In the genomic region with DNA sequence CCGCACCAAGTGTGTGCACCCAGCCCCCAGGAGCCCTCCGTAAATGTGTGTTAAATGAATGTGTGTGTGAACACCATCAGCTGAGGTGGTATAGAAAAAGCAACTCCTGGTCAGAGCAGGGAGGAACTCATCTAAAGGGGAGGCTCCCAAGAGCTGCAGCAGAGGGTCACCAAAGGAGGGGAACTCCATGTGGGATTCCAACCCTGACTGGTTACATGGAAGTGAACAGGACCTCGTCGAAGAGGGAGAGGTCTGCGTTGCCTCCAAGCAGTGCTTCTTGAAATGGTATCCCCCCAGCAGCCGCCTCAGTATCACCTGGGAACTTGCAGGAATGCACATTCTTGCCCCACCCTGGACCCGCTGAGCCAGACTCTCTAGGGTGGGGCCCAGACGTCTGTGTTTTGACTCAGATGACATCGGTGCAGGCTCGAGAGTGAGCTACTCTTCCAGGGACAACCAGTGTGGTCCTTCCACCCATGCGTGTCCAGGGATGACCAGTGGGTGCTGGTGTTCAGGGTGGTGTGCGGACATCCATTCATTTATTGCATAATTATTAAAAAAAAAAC, we compare ENCODE assay signal across 17 cellular contexts.
"Had no signal": no experiment of that assay in that cellular context is flagged by ENCODE, and none has a peak within 500 bp of the region (broad histone marks: within the 10 kb centered on the region; RNA-seq: fewer than 3 reads in every experiment).

No MANE protein-coding gene starts in this region.

- H3K27me3 Mint-ChIP-seq: activated CD4-positive, alpha-beta memory T cell treated with anti-CD3 and anti-CD28 coated beads, Interleukin-2, amount 10 ng/mL, durations not matched to agents 7 days and 5 days; activated CD4-positive, alpha-beta T cell treated with anti-CD3 and anti-CD28 coated beads for 36 hours; naive thymus-derived CD4-positive, alpha-beta T cell; T-cell had no signal

- H3K4me3 Mint-ChIP-seq: activated CD4-positive, alpha-beta memory T cell treated with anti-CD3 and anti-CD28 coated beads, Interleukin-2, amount 10 ng/mL, durations not matched to agents 7 days and 5 days; activated CD4-positive, alpha-beta T cell treated with anti-CD3 and anti-CD28 coated beads for 36 hours; activated naive CD8-positive, alpha-beta T cell treated with anti-CD3 and anti-CD28 coated beads, Interleukin-2, amount 50 U/mL, for 24 hours; activated T-cell treated with anti-CD3 and anti-CD28 coated beads, Interleukin-2, amount 50 U/mL, for 72 hours; naive thymus-derived CD4-positive, alpha-beta T cell; T-cell had no signal

- H3K36me3 ChIP-seq: ascending aorta, heart left ventricle, right lobe of liver, spleen had no signal

- H3K27me3 ChIP-seq: ascending aorta, foreskin keratinocyte, heart left ventricle, right lobe of liver, spleen had no signal

- H3K4me1 ChIP-seq: foreskin keratinocyte had no signal

- DNase-seq: activated CD4-positive, alpha-beta memory T cell treated with anti-CD3 and anti-CD28 coated beads, Interleukin-2, amount 10 ng/mL, durations not matched to agents 7 days and 5 days; activated CD4-positive, alpha-beta T cell treated with anti-CD3 and anti-CD28 coated beads for 36 hours; activated CD8-positive, alpha-beta memory T cell treated with anti-CD3 and anti-CD28 coated beads, Interleukin-2, amount 50 U/mL, for 4 hours; activated naive CD4-positive, alpha-beta T cell; activated naive CD8-positive, alpha-beta T cell treated with anti-CD3 and anti-CD28 coated beads, Interleukin-2, amount 50 U/mL, for 24 hours; activated T-cell treated with anti-CD3 and anti-CD28 coated beads, Interleukin-2, amount 50 U/mL, for 72 hours; naive thymus-derived CD4-positive, alpha-beta T cell; right lobe of liver; spleen; stimulated activated CD4-positive, alpha-beta T cell treated with anti-CD3 and anti-CD28 coated beads, Interleukin-2, amount 100 ng/mL, for 24 hours; stimulated activated naive CD4-positive, alpha-beta T cell treated with Interleukin-2 at 50 U/mL for 16 hours; T-cell had no signal

- H3K9me3 Mint-ChIP-seq: activated CD4-positive, alpha-beta memory T cell treated with anti-CD3 and anti-CD28 coated beads, Interleukin-2, amount 10 ng/mL, durations not matched to agents 7 days and 5 days; activated naive CD8-positive, alpha-beta T cell treated with anti-CD3 and anti-CD28 coated beads, Interleukin-2, amount 50 U/mL, for 24 hours; activated T-cell treated with anti-CD3 and anti-CD28 coated beads, Interleukin-2, amount 50 U/mL, for 72 hours had no signal

- H3K9me3 ChIP-seq: ascending aorta, heart left ventricle, right lobe of liver, spleen had no signal

- H3K36me3 Mint-ChIP-seq: T-cell had no signal

- ATAC-seq: activated CD4-positive, alpha-beta T cell treated with anti-CD3 and anti-CD28 coated beads for 36 hours; activated naive CD8-positive, alpha-beta T cell treated with anti-CD3 and anti-CD28 coated beads, Interleukin-2, amount 50 U/mL, for 24 hours; activated T-cell treated with anti-CD3 and anti-CD28 coated beads, Interleukin-2, amount 50 U/mL, for 72 hours; foreskin keratinocyte; naive thymus-derived CD4-positive, alpha-beta T cell; right lobe of liver; T-cell had no signal

- H3K27ac ChIP-seq: ascending aorta, foreskin keratinocyte, right lobe of liver, spleen, VCaP had no signal

- H3K27ac Mint-ChIP-seq: activated CD4-positive, alpha-beta T cell treated with anti-CD3 and anti-CD28 coated beads for 36 hours; activated naive CD8-positive, alpha-beta T cell treated with anti-CD3 and anti-CD28 coated beads, Interleukin-2, amount 50 U/mL, for 24 hours; activated T-cell treated with anti-CD3 and anti-CD28 coated beads, Interleukin-2, amount 50 U/mL, for 72 hours; progenitor cell of endocrine pancreas; T-cell had no signal

- H3K4me3 ChIP-seq: ascending aorta, right lobe of liver, spleen had no signal
